In genomic region chr11:64804346-64805210, GRCh38 we compare ENCODE assay signal across 10 cellular contexts. TPM values are rescaled to one million over a fixed set of nuclear protein-coding genes. Genes with fewer than 3 reads are reported as not detected.
DNase-seq lines count a peak whose midpoint lies in the region; ATAC-seq, FAIRE-seq and TF ChIP-seq lines count a peak whose summit lies in the region.
"Had no signal": no experiment of that assay in that cellular context is flagged by ENCODE, and none has a peak within 500 bp of the region (broad histone marks: within the 10 kb centered on the region; RNA-seq: fewer than 3 reads in every experiment).

No MANE protein-coding gene starts in this region.

- H3K4me1 ChIP-seq in A549 (peaks cover 27% of the 10 kb centered on the region), GM23338 (ENCODE audit: insufficient read depth) (peaks cover 8% of the 10 kb centered on the region; the same call in 1 of the 2 replicates), lung (ENCODE audit: control insufficient read depth in 2 of 2, insufficient read depth in 2 of 2, low read length in 2 of 2) (peaks cover 5 to 15% of the 10 kb centered on the region in 2 donors), body of pancreas (peaks cover 24% of the 10 kb centered on the region)

- H3K4me2 ChIP-seq in A549 = peak overlapping the region; percentile 73
- peak overlapping the region; percentile 84 for H3K4me2 ChIP-seq in GM23338

- WGBS in A549 (ENCODE audit: missing lambda C conversion rate) = 92% methylated on average over 36 of the region's 41 CpGs
- 93 to 95% methylated on average over 27 to 41 of the region's 41 CpGs for WGBS in lung, 2 donors
- WGBS in body of pancreas, 2 donors = 86 to 90% methylated on average over 19 to 37 of the region's 41 CpGs

- no peak for TF ChIP-seq RAD21 in A549 (conservative IDR thresholded peaks at IDR 0.05 in 1 of 2, IDR thresholded peaks at IDR 0.05 in 1 of 2)

- peaks cover 10% of the 10 kb centered on the region for H3K27me3 Mint-ChIP-seq in GM23338 (ENCODE audit: insufficient read depth, low read depth, poor library complexity)
- H3K27me3 Mint-ChIP-seq in activated naive CD8-positive, alpha-beta T cell = no peaks in the 10 kb centered on the region

- TF ChIP-seq EP300 in A549 (IDR thresholded peaks at IDR 0.05) = no peak

- POLR2A ChIA-PET in A549 (lab: Yijun Ruan, JAX) = no interaction called here

- peak overlapping the region; percentile 78 for H3K4me3 Mint-ChIP-seq in GM23338
- peak overlapping the region; percentile 89 for H3K4me3 Mint-ChIP-seq in activated naive CD8-positive, alpha-beta T cell

- H3K79me2 ChIP-seq in GM23338 (replicated peaks; ENCODE audit: insufficient read depth) = peaks cover 6% of the 10 kb centered on the region; the same call in 1 of the 2 replicates

- no peaks in the 10 kb centered on the region for H3K9me3 Mint-ChIP-seq in GM23338
- no peaks in the 10 kb centered on the region for H3K9me3 Mint-ChIP-seq in activated naive CD8-positive, alpha-beta T cell (ENCODE audit: low read depth)

- peaks cover 12% of the 10 kb centered on the region for H3F3A ChIP-seq in GM23338 (replicated peaks; ENCODE audit: low read depth)

- peak in 1 of 2 experiments; percentile 49 for DNase-seq in A549 (ENCODE audit: low read depth in 1 of 2, low spot score in 1 of 2)
- peak; percentile 66 for DNase-seq in GM23338 (ENCODE audit: low spot score)
- no peak for DNase-seq in lung (ENCODE audit: low spot score)
- no peak for DNase-seq in islet precursor cell
- DNase-seq in body of pancreas = no peak
- DNase-seq in NCI-H2081 treated with DMSO at 0.1 percent for 48 hours (lab: John Stamatoyannopoulos, UW) = no peak
- no peak for DNase-seq in activated CD4-positive, alpha-beta T cell treated with anti-CD3 and anti-CD28 coated beads for 4 hours
- DNase-seq: GDM1, NCI-H2081 had no signal

- peak; percentile 3 to 11; a peak in 3 of 6 replicates for ATAC-seq in A549
- ATAC-seq in GM23338 = peak; percentile 12
- ATAC-seq in lung (ENCODE audit: insufficient read depth, low FRiP score) = no peak
- ATAC-seq in body of pancreas = no peak

- no peaks in the 10 kb centered on the region for H3K36me3 ChIP-seq in GM23338 (ENCODE audit: insufficient read depth)
- H3K36me3 ChIP-seq in lung (ENCODE audit: control insufficient read depth in 2 of 2, insufficient read depth in 2 of 2, low read length in 2 of 2) = peaks cover 0 to 12% of the 10 kb centered on the region in 2 donors
- no peaks in the 10 kb centered on the region for H3K36me3 ChIP-seq in body of pancreas (replicated peaks in 1 of 2; ENCODE audit: insufficient read depth in 1 of 2, low read depth in 2 of 2)

- CTCF ChIA-PET in A549 (lab: Yijun Ruan, JAX) = interaction anchor here (0.7 to 7.8 kb wide), 12 partner anchors 15 to 355 kb away, joined by 3 to 79 read pairs (median 3); no protein-coding TSS in a partner anchor

- peak overlapping the region; percentile 93 for H3K27ac Mint-ChIP-seq in GM23338
- H3K27ac Mint-ChIP-seq in activated naive CD8-positive, alpha-beta T cell = no peak overlapping the region

- H3K27ac ChIP-seq in A549 (no peak overlapping the region), GM23338 (ENCODE audit: low read depth) (peak overlapping the region; percentile 93), lung (ENCODE audit: low read depth in 1 of 2, low read length in 1 of 2) (peak overlapping the region; percentile 87 to 91), body of pancreas (peak overlapping the region in 2 of 4 donors; percentile 72 to 86)

- TF ChIP-seq POLR2A in A549 (IDR thresholded peaks at IDR 0.05; ENCODE audit: low read length) = no peak
- no peak for TF ChIP-seq POLR2A in body of pancreas (IDR thresholded peaks at IDR 0.05)

- H3K36me3 Mint-ChIP-seq in GM23338 (ENCODE audit: low read depth) = peaks cover 21% of the 10 kb centered on the region
- peaks cover 4% of the 10 kb centered on the region for H3K36me3 Mint-ChIP-seq in activated naive CD8-positive, alpha-beta T cell

- H3K27me3 ChIP-seq in GM23338 (ENCODE audit: insufficient read depth) = no peaks in the 10 kb centered on the region
- no peaks in the 10 kb centered on the region for H3K27me3 ChIP-seq in lung (ENCODE audit: control insufficient read depth, insufficient read depth)
- no peaks in the 10 kb centered on the region for H3K27me3 ChIP-seq in body of pancreas

- intact Hi-C loops in body of pancreas (cut with DNase I) = no loop called here

- no peaks in the 10 kb centered on the region for H3K9me2 ChIP-seq in GM23338 (ENCODE audit: insufficient read depth)

- H4K20me1 ChIP-seq in GM23338 (replicated peaks; ENCODE audit: insufficient read depth) = 0 out of 2 replicates have a peak, but pooled peaks cover 13% of the 10 kb centered on the region

- H3K9me3 ChIP-seq in A549 (no peaks in the 10 kb centered on the region), lung (ENCODE audit: control insufficient read depth in 2 of 2, insufficient read depth in 1 of 2, low read length in 1 of 2) (no peaks in the 10 kb centered on the region), body of pancreas (no peaks in the 10 kb centered on the region)

- peaks cover 20% of the 10 kb centered on the region for H3K4me1 Mint-ChIP-seq in GM23338
- peaks cover 37% of the 10 kb centered on the region for H3K4me1 Mint-ChIP-seq in activated naive CD8-positive, alpha-beta T cell (ENCODE audit: low read depth)

- H3K4me3 ChIP-seq in A549 = no peak overlapping the region
- peak overlapping the region; percentile 72; the same call in 1 of the 2 replicates for H3K4me3 ChIP-seq in GM23338
- no peak overlapping the region for H3K4me3 ChIP-seq in lung
- no peak overlapping the region for H3K4me3 ChIP-seq in body of pancreas

- no peak for FAIRE-seq in A549 (lab: Jason Lieb, UNC)

- H2AFZ ChIP-seq in GM23338 = no peak overlapping the region

- no peak for TF ChIP-seq CTCF in A549 (IDR thresholded peaks at IDR 0.05)
- peak; percentile 36 to 59; a peak in 3 of 4 replicates for TF ChIP-seq CTCF in GM23338 (conservative IDR thresholded peaks at IDR 0.05; ENCODE audit: low read depth in 2 of 2)
- no peak for TF ChIP-seq CTCF in lung (IDR thresholded peaks at IDR 0.05; ENCODE audit: control extremely low read depth, extremely low read depth)
- TF ChIP-seq CTCF in body of pancreas (IDR thresholded peaks at IDR 0.05) = no peak

TF ChIP-seq in A549, 52 proteins besides CTCF, POLR2A, EP300 and RAD21 (continues in another document):
- TF ChIP-seq JUN (IDR thresholded peaks at IDR 0.05) = no peak

TF ChIP-seq in GM23338, 12 proteins besides CTCF, POLR2A, EP300 and RAD21 (continues in another document):
- TF ChIP-seq EZH2phosphoT487 (IDR thresholded peaks at IDR 0.05; ENCODE audit: unreplicated experiment) = no peak

RNA-seq across cellular contexts. Expression of gene MAP4K2, which starts 1.6 kb away (rescaled TPM):
- polyA plus RNA-seq in A549 (2011; rRNA removed) = 9.4 and 10.2 TPM in 2 replicates
- polyA plus RNA-seq in A549 (2012; cell fraction: cytosol; rRNA removed) = 13.1 and 13.5 TPM in 2 replicates
- polyA plus RNA-seq in A549 (2012; cell fraction: nucleus; rRNA removed) = 25.7 and 33.8 TPM in 2 replicates
- 8.4 to 10.6 TPM (median 9.9 TPM) in 3 replicates for polyA plus RNA-seq in A549 (2017; fragmentation: RNase III; extraction: RNeasy Plus Mini Kit Qiagen cat#74134 plus additional on column Dnase treatment)
- 11.3 and 17.7 TPM in 2 replicates for polyA minus RNA-seq in A549 (2011; rRNA and poly(A)+ RNA removed)
- 32.3 and 42.6 TPM in 2 replicates for total RNA-seq in GM23338 (2014; rRNA removed; shearing (Covaris generic))
- polyA plus RNA-seq in GM23338 (2016; fragmentation: Nextera tagmentation; extraction: Ambion mirVana) = 9.9 and 11.2 TPM in 2 replicates
- 10 to 100 TPM; 23.3 to 41.8 TPM for total RNA-seq in lung
- 10 to 100 TPM; 15.0 to 24.3 TPM for polyA plus RNA-seq in lung
- 10 to 100 TPM; 10.4 to 18.1 TPM for total RNA-seq in body of pancreas

RNA-seq across cellular contexts. Expression of gene MEN1, which starts 5.8 kb away (rescaled TPM):
- 17.0 and 18.5 TPM in 2 replicates for polyA plus RNA-seq in A549 (2011; rRNA removed)
- 50.1 and 64.4 TPM in 2 replicates for polyA plus RNA-seq in A549 (2012; cell fraction: cytosol; rRNA removed)
- 94.3 and 126 TPM in 2 replicates for polyA plus RNA-seq in A549 (2012; cell fraction: nucleus; rRNA removed)
- polyA plus RNA-seq in A549 (2017; fragmentation: RNase III; extraction: RNeasy Plus Mini Kit Qiagen cat#74134 plus additional on column Dnase treatment) = 30.2 to 35.5 TPM (median 34.7 TPM) in 3 replicates
- 13.9 and 14.7 TPM in 2 replicates for polyA minus RNA-seq in A549 (2011; rRNA and poly(A)+ RNA removed)
- 38.9 and 45.2 TPM in 2 replicates for total RNA-seq in GM23338 (2014; rRNA removed; shearing (Covaris generic))
- 27.2 and 31.6 TPM in 2 replicates for polyA plus RNA-seq in GM23338 (2016; fragmentation: Nextera tagmentation; extraction: Ambion mirVana)
- total RNA-seq in lung = 10 to 100 TPM; 18.8 to 24.9 TPM
- 10 to 100 TPM; 15.0 to 18.5 TPM for polyA plus RNA-seq in lung
- total RNA-seq in body of pancreas = 10 to 100 TPM; 18.8 to 18.9 TPM

RNA-seq across cellular contexts. Expression of gene SF1, which starts 26.2 kb away (rescaled TPM):
- 88.8 and 104 TPM in 2 replicates for polyA plus RNA-seq in A549 (2011; rRNA removed)
- 88.5 and 106 TPM in 2 replicates for polyA plus RNA-seq in A549 (2012; cell fraction: cytosol; rRNA removed)
- polyA plus RNA-seq in A549 (2012; cell fraction: nucleus; rRNA removed) = 240 and 241 TPM in 2 replicates
- 268 to 341 TPM (median 310 TPM) in 3 replicates for polyA plus RNA-seq in A549 (2017; fragmentation: RNase III; extraction: RNeasy Plus Mini Kit Qiagen cat#74134 plus additional on column Dnase treatment)
- polyA minus RNA-seq in A549 (2011; rRNA and poly(A)+ RNA removed) = 87.7 and 103 TPM in 2 replicates
- total RNA-seq in GM23338 (2014; rRNA removed; shearing (Covaris generic)) = 235 and 252 TPM in 2 replicates
- polyA plus RNA-seq in GM23338 (2016; fragmentation: Nextera tagmentation; extraction: Ambion mirVana) = 76.9 and 82.9 TPM in 2 replicates
- 100 to 1,000 TPM; 196 to 213 TPM for total RNA-seq in lung
- 10 to 100 TPM; 76.2 to 97.8 TPM for polyA plus RNA-seq in lung
- total RNA-seq in body of pancreas = 100 to 1,000 TPM; 150 to 470 TPM

RNA-seq across cellular contexts. Expression of gene CDC42BPG, which starts 39.9 kb away (rescaled TPM):
- 0.35 and 0.50 TPM in 2 replicates for polyA plus RNA-seq in A549 (2011; rRNA removed)
- 0.26 and 0.49 TPM in 2 replicates for polyA plus RNA-seq in A549 (2012; cell fraction: cytosol; rRNA removed)
- polyA plus RNA-seq in A549 (2012; cell fraction: nucleus; rRNA removed) = 1.3 and 1.8 TPM in 2 replicates
- polyA plus RNA-seq in A549 (2017; fragmentation: RNase III; extraction: RNeasy Plus Mini Kit Qiagen cat#74134 plus additional on column Dnase treatment) = 1.0 to 1.1 TPM (median 1.0 TPM) in 3 replicates
- polyA minus RNA-seq in A549 (2011; rRNA and poly(A)+ RNA removed) = 0.45 and 1.0 TPM in 2 replicates
- 10.1 and 11.6 TPM in 2 replicates for total RNA-seq in GM23338 (2014; rRNA removed; shearing (Covaris generic))
- 1.8 and 2.3 TPM in 2 replicates for polyA plus RNA-seq in GM23338 (2016; fragmentation: Nextera tagmentation; extraction: Ambion mirVana)
- total RNA-seq in lung = 10 to 100 TPM; 11.2 to 23.5 TPM
- 1 to 10 TPM; 7.1 to 10.0 TPM for polyA plus RNA-seq in lung
- 10 to 100 TPM; 13.5 to 18.9 TPM for total RNA-seq in body of pancreas

RNA-seq across cellular contexts. Expression of gene PYGM, which starts 44.8 kb away (rescaled TPM):
- polyA plus RNA-seq in A549 (2011; rRNA removed) = 0.22 and 0.40 TPM in 2 replicates
- polyA plus RNA-seq in A549 (2012; cell fraction: cytosol; rRNA removed) = 0.26 and 0.32 TPM in 2 replicates
- polyA plus RNA-seq in A549 (2012; cell fraction: nucleus; rRNA removed) = 1.3 TPM in 2 replicates
- polyA plus RNA-seq in A549 (2017; fragmentation: RNase III; extraction: RNeasy Plus Mini Kit Qiagen cat#74134 plus additional on column Dnase treatment) = 0.23 to 0.51 TPM (median 0.39 TPM) in 3 replicates
- polyA minus RNA-seq in A549 (2011; rRNA and poly(A)+ RNA removed) = 0.41 and 0.58 TPM in 2 replicates
- total RNA-seq in GM23338 (2014; rRNA removed; shearing (Covaris generic)) = 3.9 and 4.4 TPM in 2 replicates
- 1.5 and 2.8 TPM in 2 replicates for polyA plus RNA-seq in GM23338 (2016; fragmentation: Nextera tagmentation; extraction: Ambion mirVana)
- 1 to 10 TPM; 3.7 to 3.8 TPM for total RNA-seq in lung
- 1 to 10 TPM; 1.2 TPM for polyA plus RNA-seq in lung
- total RNA-seq in body of pancreas = 1 to 10 TPM in 1 of 2 donors, under 1 TPM in 1; 0.78 to 4.3 TPM

Comparison
In these comparisons a context has a peak if more than half of its experiments do, and no peak if none do; other contexts are left out.
1. ATAC-seq: peak in A549 (2 of 2) and GM23338 (single experiment); none in lung (single experiment) and body of pancreas (single experiment).
2. H3K27ac ChIP-seq: peak in GM23338 (single experiment) and lung (2 of 2); none in A549 (0 of 2).
3. CTCF ChIP-seq: peak in GM23338 (2 of 2); none in A549 (single experiment), lung (single experiment) and body of pancreas (0 of 7).